Comparison of ENCODE assay signal across 8 cellular contexts in the genomic region with DNA sequence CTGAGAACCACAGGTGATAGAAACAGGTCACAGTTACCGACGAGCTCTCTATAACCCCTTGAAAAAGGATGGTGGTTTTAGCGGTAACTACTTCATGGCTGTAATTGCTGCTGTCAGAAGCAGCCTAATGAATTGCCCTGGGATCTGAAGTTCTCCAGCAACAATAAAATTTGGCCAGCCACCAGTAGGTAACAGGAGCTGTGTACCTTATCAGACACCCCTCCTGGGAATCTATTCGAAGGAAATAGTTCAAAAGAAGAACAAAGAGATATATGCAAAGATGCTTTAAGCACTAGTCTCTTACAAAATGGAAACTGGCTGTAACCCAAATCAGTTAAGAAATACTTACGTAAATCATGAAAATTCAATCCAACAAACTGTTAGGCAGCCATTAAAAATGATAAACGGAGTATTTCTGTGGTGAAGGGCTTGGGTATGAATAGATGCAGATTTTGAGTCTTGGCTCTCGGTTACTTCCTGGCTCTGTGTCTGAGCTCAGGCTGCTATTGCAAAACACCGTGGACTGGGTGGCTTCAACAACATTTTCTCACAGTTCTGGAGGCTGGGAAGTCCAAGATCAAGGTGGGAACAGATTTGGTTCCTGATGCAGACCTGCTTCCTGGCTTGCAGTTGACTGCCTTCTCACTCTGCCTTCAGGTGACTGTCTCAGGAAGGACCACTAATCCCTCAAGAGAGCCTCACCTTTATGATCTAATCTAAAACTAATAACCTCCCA.
DNase-seq lines count a peak whose midpoint lies in the region; ATAC-seq and TF ChIP-seq lines count a peak whose summit lies in the region.

No MANE protein-coding gene starts in this region.

- no peak overlapping the region for H3K27ac ChIP-seq in DOHH2 (ENCODE audit: low read depth, low read length)
- H3K27ac ChIP-seq in muscle layer of colon (ENCODE audit: low read depth, low read length): peak overlapping the region; percentile 93

- H3K9ac ChIP-seq in muscle layer of colon (ENCODE audit: low read length): peak overlapping the region; percentile 86

- H3K4me1 ChIP-seq in DOHH2 (ENCODE audit: control insufficient read depth, low read length): peaks cover 29% of the 10 kb centered on the region
- peaks cover 20% of the 10 kb centered on the region for H3K4me1 ChIP-seq in muscle layer of colon (ENCODE audit: insufficient read depth, low read length)

- peak overlapping the region; percentile 92 for H3K4me2 ChIP-seq in DOHH2 (ENCODE audit: low read length)

- peak; percentile 83 for DNase-seq in NCI-H1436 treated with DMSO at 0.1 percent for 48 hours (lab: John Stamatoyannopoulos, UW)
- peak; percentile 71 to 94 for DNase-seq in cardiac fibroblast (ENCODE audit: low read depth in 2 of 2)
- no peak for DNase-seq in NCI-H526 treated with DMSO at 0.1 percent for 48 hours (lab: John Stamatoyannopoulos, UW)

- H4K20me1 ChIP-seq in DOHH2 (ENCODE audit: control insufficient read depth, insufficient read depth, low read depth, low read length): peaks cover 3% of the 10 kb centered on the region; the same call in 1 of the 2 replicates

- H3K36me3 ChIP-seq in DOHH2 (ENCODE audit: control insufficient read depth, low read length) (peaks cover 4% of the 10 kb centered on the region; the same call in 1 of the 2 replicates), muscle layer of colon (ENCODE audit: insufficient read depth, low read length) (no peaks in the 10 kb centered on the region)

- H3K4me3 ChIP-seq in DOHH2 (ENCODE audit: low read length) (peak overlapping the region; percentile 90), cardiac fibroblast (replicated peaks in 1 of 2; ENCODE audit: low read depth in 2 of 2, low read length in 2 of 2) (peak overlapping the region; percentile 66 to 70), muscle layer of colon (ENCODE audit: low read depth in 1 of 2, low read length in 2 of 2) (peak overlapping the region in 1 of 2 donors; percentile 77)

- H3K27me3 ChIP-seq in DOHH2 (ENCODE audit: control insufficient read depth, low read length): no peaks in the 10 kb centered on the region
- H3K27me3 ChIP-seq in muscle layer of colon (ENCODE audit: control insufficient read depth in 1 of 2, insufficient read depth in 2 of 2, low read length in 2 of 2): no peaks in the 10 kb centered on the region

- H3K79me2 ChIP-seq in DOHH2 (ENCODE audit: control insufficient read depth, low read length): peaks cover 18% of the 10 kb centered on the region

- H3K9me2 ChIP-seq in DOHH2 (replicated peaks; ENCODE audit: control insufficient read depth, low read length): no peaks in the 10 kb centered on the region

- no peaks in the 10 kb centered on the region for H3F3A ChIP-seq in DOHH2 (ENCODE audit: control insufficient read depth, insufficient read depth)

- H3K9me3 ChIP-seq in DOHH2 (ENCODE audit: control insufficient read depth, insufficient read depth, low read length) (no peaks in the 10 kb centered on the region), muscle layer of colon (ENCODE audit: low read length) (no peaks in the 10 kb centered on the region)

- TF ChIP-seq CTCF in DOHH2 (IDR thresholded peaks at IDR 0.05; ENCODE audit: low read depth, low read length, poor library complexity, severe bottlenecking): no peak
- TF ChIP-seq CTCF in cardiac fibroblast (IDR thresholded peaks at IDR 0.05; ENCODE audit: low read depth, low read length): no peak

- ATAC-seq in HG03457 (IDR thresholded peaks at IDR 0.05; ENCODE audit: unreplicated experiment): no peak
- ATAC-seq in GM19467 (IDR thresholded peaks at IDR 0.05; ENCODE audit: unreplicated experiment): no peak
- no peak for ATAC-seq in HG02588 (IDR thresholded peaks at IDR 0.05; ENCODE audit: unreplicated experiment)
